In genomic region chr10:123024540-123024939, GRCh38 we compare ENCODE assay signal across 34 cellular contexts.
"Had no signal": no experiment of that assay in that cellular context is flagged by ENCODE, and none has a peak within 500 bp of the region (broad histone marks: within the 10 kb centered on the region; RNA-seq: fewer than 3 reads in every experiment).

No MANE protein-coding gene starts in this region.

- H3K9me3 ChIP-seq: esophagus muscularis mucosa, gastrocnemius medialis, heart left ventricle had no signal

- H3K27me3 ChIP-seq: brain microvascular endothelial cell, esophagus muscularis mucosa, foreskin keratinocyte, gastrocnemius medialis, heart left ventricle had no signal

- ATAC-seq: activated CD4-positive, CD25-positive, alpha-beta regulatory T cell treated with anti-CD3 and anti-CD28 coated beads, Interleukin-2, amount 50 U/mL, for 24 hours; activated CD8-positive, alpha-beta T cell treated with anti-CD3 and anti-CD28 coated beads for 36 hours; activated T-cell treated with anti-CD3 and anti-CD28 coated beads, Interleukin-2, amount 50 U/mL, for 72 hours; effector memory CD8-positive, alpha-beta T cell; foreskin keratinocyte; gastrocnemius medialis; heart left ventricle; T-helper 17 cell had no signal

- H3K27ac ChIP-seq: brain microvascular endothelial cell, esophagus muscularis mucosa, foreskin keratinocyte, gastrocnemius medialis, heart left ventricle, WERI-Rb-1 had no signal

- H3K4me3 ChIP-seq: esophagus muscularis mucosa, gastrocnemius medialis, heart left ventricle had no signal

- FAIRE-seq: astrocyte, bronchial epithelial cell, colon had no signal

- H3K4me1 ChIP-seq: esophagus muscularis mucosa, foreskin keratinocyte, gastrocnemius medialis had no signal

- DNase-seq: activated B cell treated with CpG ODN at 0.5 μM for 24 hours; activated CD4-positive, alpha-beta T cell treated with anti-CD3 and anti-CD28 coated beads for 48 hours; activated CD4-positive, alpha-beta T cell treated with anti-CD3 and anti-CD28 coated beads, Interleukin-2, amount 50 U/mL, for 1 hour; activated CD4-positive, alpha-beta T cell treated with anti-CD3 and anti-CD28 coated beads, Interleukin-2, amount 50 U/mL, for 48 hours; activated CD8-positive, alpha-beta memory T cell treated with anti-CD3 and anti-CD28 coated beads for 24 hours; activated CD8-positive, alpha-beta memory T cell treated with anti-CD3 and anti-CD28 coated beads, Interleukin-2, amount 50 U/mL, for 4 hours; activated CD8-positive, alpha-beta T cell treated with anti-CD3 and anti-CD28 coated beads for 36 hours; activated gamma-delta T cell treated with Interleukin-2 at 50 U/mL for 16 hours; activated naive CD4-positive, alpha-beta T cell treated with anti-CD3 and anti-CD28 coated beads, Interleukin-2, amount 50 U/mL, for 16 hours; activated naive CD4-positive, alpha-beta T cell treated with Interleukin-2 at 50 U/mL for 16 hours; activated T-cell treated with anti-CD3 and anti-CD28 coated beads for 4 hours; activated T-cell treated with anti-CD3 and anti-CD28 coated beads, Interleukin-2, amount 50 U/mL, for 24 hours; activated T-cell treated with anti-CD3 and anti-CD28 coated beads, Interleukin-2, amount 50 U/mL, for 72 hours; amniotic stem cell; anterior cingulate cortex; brain microvascular endothelial cell; cortex of kidney; dermis blood vessel endothelial cell; effector CD4-positive, alpha-beta T cell; effector memory CD8-positive, alpha-beta T cell; erythroblast; foreskin keratinocyte; gastrocnemius medialis; glutamatergic neuron; heart left ventricle; T-helper 1 cell; T-helper 17 cell; T1000; WERI-Rb-1 had no signal

- H3K36me3 ChIP-seq: brain microvascular endothelial cell, esophagus muscularis mucosa, gastrocnemius medialis, heart left ventricle, WERI-Rb-1 had no signal
